In genomic region chr2:144449028-144449406, GRCh38 we compare ENCODE assay signal across 9 cellular contexts.
DNase-seq lines count a peak whose midpoint lies in the region; ATAC-seq, FAIRE-seq and TF ChIP-seq lines count a peak whose summit lies in the region.
"Had no signal": no experiment of that assay in that cellular context is flagged by ENCODE, and none has a peak within 500 bp of the region (broad histone marks: within the 10 kb centered on the region; RNA-seq: fewer than 3 reads in every experiment).

No MANE protein-coding gene starts in this region.

- FAIRE-seq in H1 (lab: Jason Lieb, UNC) = peak; percentile 45

- BruUV-seq in PC-3 (replicated peaks; lab: Mats Ljungman, UMichigan) = no TSS peak

- peaks cover 0 to 2% (median 0%) of the 10 kb centered on the region in 7 donors for H3K9me3 Mint-ChIP-seq in CD14-positive monocyte
- H3K9me3 Mint-ChIP-seq in natural killer cell treated with Interleukin-12 subunit alpha and Interleukin-12 subunit beta and Interleukin-15 and Interleukin-18, amount 100 ng/mL, for 72 hours = no peaks in the 10 kb centered on the region

- peaks cover 0 to 28% (median 24%) of the 10 kb centered on the region in 4 experiments; a peak in 6 of 7 replicates for H3K4me1 ChIP-seq in H1 (replicated peaks in 1 of 4; ENCODE audit: control insufficient read depth in 3 of 4, insufficient read depth in 4 of 4, low read length in 3 of 4)
- no peaks in the 10 kb centered on the region for H3K4me1 ChIP-seq in PC-3 (ENCODE audit: insufficient read depth, low read length)

- peak overlapping the region; percentile 22; the same call in 1 of the 2 replicates for H2BK5ac ChIP-seq in H1 (ENCODE audit: low read depth, low read length)

- no peaks in the 10 kb centered on the region for H3K23me2 ChIP-seq in H1 (ENCODE audit: low read depth, low read length)

- TF ChIP-seq CTCF in CD14-positive monocyte (IDR thresholded peaks at IDR 0.05) (no peak), H1 (IDR thresholded peaks at IDR 0.05; ENCODE audit: control extremely low read depth in 1 of 3, insufficient read depth in 1 of 3, low read depth in 1 of 3, low read length in 3 of 3) (peak; percentile 41 to 65 (median 53)), PC-3 (conservative IDR thresholded peaks at IDR 0.05; ENCODE audit: low read depth, low read length) (no peak; the same call in 1 of the 2 replicates)

- H4K20me1 ChIP-seq in H1 (replicated peaks in 1 of 2; ENCODE audit: control insufficient read depth in 1 of 2, insufficient read depth in 2 of 2, low read length in 2 of 2) = no peaks in the 10 kb centered on the region
- H4K20me1 ChIP-seq in PC-3 (ENCODE audit: low read length) = no peaks in the 10 kb centered on the region

- peak; percentile 41 to 57 for TF ChIP-seq RAD21 in H1 (IDR thresholded peaks at IDR 0.05 in 1 of 2, conservative IDR thresholded peaks at IDR 0.05 in 1 of 2; ENCODE audit: low read depth in 2 of 2, low read length in 2 of 2)

- H3K27ac ChIP-seq in H1 (ENCODE audit: low read depth, low read length) = no peak overlapping the region
- H3K27ac ChIP-seq in PC-3 (ENCODE audit: low read length) = no peak overlapping the region
- H3K27ac ChIP-seq: VCaP had no signal

- H3K56ac ChIP-seq in H1 (replicated peaks; ENCODE audit: insufficient read length, low read depth, low read length) = no peak overlapping the region

- POLR2A ChIA-PET in H1 (lab: Charles Lee; ENCODE audit: partially characterized antibody) (interaction anchor here (0.7 kb wide), 1 partner anchor 22 kb away, joined by 3 read pairs; no protein-coding TSS in a partner anchor), PC-3 (lab: Charles Lee; ENCODE audit: unreplicated experiment) (no interaction called here)

- no peak overlapping the region for H4K91ac ChIP-seq in H1 (replicated peaks; ENCODE audit: insufficient read length, low read length)

- no peak overlapping the region for H2BK120ac ChIP-seq in H1 (replicated peaks; ENCODE audit: low read depth, low read length)

- H3K79me2 ChIP-seq in H1 (ENCODE audit: control insufficient read depth in 1 of 2, insufficient read depth in 2 of 2, low read length in 2 of 2) (no peaks in the 10 kb centered on the region), PC-3 (ENCODE audit: low read length) (no peaks in the 10 kb centered on the region)

- H3K18ac ChIP-seq in H1 (ENCODE audit: extremely low read depth, low read length) = no peak overlapping the region

- H3K14ac ChIP-seq in H1 (ENCODE audit: insufficient read length) = no peak overlapping the region

- DNase-seq in CD14-positive monocyte (ENCODE audit: low spot score) (no peak), H1 (ENCODE audit: low read depth in 1 of 2, low spot score in 2 of 2) (peak in 1 of 2 experiments; percentile 51), PC-3 (no peak)
- DNase-seq in natural killer cell treated with Interleukin-12 subunit alpha and Interleukin-12 subunit beta and Interleukin-15 and Interleukin-18, amount 100 ng/mL, for 72 hours (ENCODE audit: low spot score) = no peak
- no peak for DNase-seq in activated CD8-positive, alpha-beta memory T cell treated with anti-CD3 and anti-CD28 coated beads for 24 hours
- no peak for DNase-seq in stimulated activated CD4-positive, alpha-beta T cell treated with anti-CD3 and anti-CD28 coated beads, Interleukin-12 subunit alpha, Interleukin-12 subunit beta, amount 100 ng/mL, for 4 hours

- H3K27me3 Mint-ChIP-seq in CD14-positive monocyte (ENCODE audit: low read depth in 3 of 3) = peaks cover 0 to 5% (median 0%) of the 10 kb centered on the region in 3 donors
- no peaks in the 10 kb centered on the region for H3K27me3 Mint-ChIP-seq in natural killer cell treated with Interleukin-12 subunit alpha and Interleukin-12 subunit beta and Interleukin-15 and Interleukin-18, amount 100 ng/mL, for 72 hours

- H3F3A ChIP-seq in PC-3 (ENCODE audit: low read length, unreplicated experiment) = no peaks in the 10 kb centered on the region

- no peak overlapping the region for H2BK20ac ChIP-seq in H1 (ENCODE audit: low read length)

- H2AFZ ChIP-seq in H1 (ENCODE audit: low read length) (no peak overlapping the region), PC-3 (ENCODE audit: low read length) (no peak overlapping the region)

- H4K5ac ChIP-seq in H1 (ENCODE audit: insufficient read length, low read depth, low read length) = no peak overlapping the region

- H3K4me3 ChIP-seq in H1 (ENCODE audit: extremely low read depth in 1 of 4, insufficient read depth in 2 of 4, low read depth in 3 of 4, low read length in 4 of 4) (no peak overlapping the region), PC-3 (ENCODE audit: low read length) (no peak overlapping the region)

- no peak overlapping the region for H3K4ac ChIP-seq in H1 (replicated peaks; ENCODE audit: insufficient read length, low read depth, low read length)

- H3K36me3 ChIP-seq in H1 (ENCODE audit: control insufficient read depth in 2 of 4, insufficient read depth in 4 of 4, low read length in 3 of 4) (no peaks in the 10 kb centered on the region), PC-3 (ENCODE audit: low read depth, low read length) (no peaks in the 10 kb centered on the region)

- no peaks in the 10 kb centered on the region; a peak in 1 of 4 replicates for H3K9me3 ChIP-seq in H1 (ENCODE audit: insufficient read depth in 2 of 2, low read depth in 1 of 2, low read length in 1 of 2)
- H3K9me3 ChIP-seq in PC-3 (ENCODE audit: low read length) = no peaks in the 10 kb centered on the region

- no peaks in the 10 kb centered on the region for H3K9me2 ChIP-seq in PC-3 (replicated peaks; ENCODE audit: low read length)

- H3K4me2 ChIP-seq in H1 (ENCODE audit: insufficient read depth in 1 of 2, low read depth in 2 of 2, low read length in 2 of 2) = peak overlapping the region in 1 of 2 experiments; percentile 31; a peak in 2 of 4 replicates
- H3K4me2 ChIP-seq in PC-3 (ENCODE audit: low read length) = no peak overlapping the region

- TF ChIP-seq POLR2A in H1 (IDR thresholded peaks at IDR 0.05; ENCODE audit: control extremely low read depth in 1 of 2, low read depth in 2 of 2, low read length in 2 of 2) = no peak

- intact Hi-C loops in CD14-positive monocyte (cut with micrococcal nuclease) (no loop called here), PC-3 (cut with micrococcal nuclease) (no loop called here)

- H3K23ac ChIP-seq in H1 (ENCODE audit: insufficient read length) = no peak overlapping the region

- H4K8ac ChIP-seq in H1 (ENCODE audit: extremely low read depth, insufficient read depth, low read length) = no peak overlapping the region

- H2BK15ac ChIP-seq in H1 (ENCODE audit: low read length) = no peak overlapping the region

- H3K9ac ChIP-seq in H1 (replicated peaks in 1 of 4; ENCODE audit: extremely low read depth in 1 of 4, low read depth in 3 of 4, low read length in 3 of 4) (no peak overlapping the region), PC-3 (ENCODE audit: low read length) (no peak overlapping the region)

- no peaks in the 10 kb centered on the region for H3K79me1 ChIP-seq in H1 (ENCODE audit: low read depth, low read length)

- H3K36me3 Mint-ChIP-seq in CD14-positive monocyte = peaks cover 77 to 87% of the 10 kb centered on the region in 2 donors
- H3K36me3 Mint-ChIP-seq in natural killer cell treated with Interleukin-12 subunit alpha and Interleukin-12 subunit beta and Interleukin-15 and Interleukin-18, amount 100 ng/mL, for 72 hours = peaks cover 20% of the 10 kb centered on the region

- 17% methylated on average over 7 of the region's 7 CpGs; no CpG with 5 or more reads in 1 of the 2 experiments for WGBS in H1 (ENCODE audit: extremely low coverage in 1 of 2, insufficient coverage in 1 of 2, insufficient read length in 1 of 2, insufficient replicate concordance in 2 of 2, low coverage in 1 of 2, low lambda C conversion rate in 2 of 2, missing lambda C conversion rate in 1 of 2), 2 experiments

- peaks cover 80% of the 10 kb centered on the region for H3K4me1 Mint-ChIP-seq in CD14-positive monocyte
- peaks cover 72 to 90% of the 10 kb centered on the region in 2 donors for H3K4me1 Mint-ChIP-seq in natural killer cell treated with Interleukin-12 subunit alpha and Interleukin-12 subunit beta and Interleukin-15 and Interleukin-18, amount 100 ng/mL, for 72 hours (ENCODE audit: low read depth in 2 of 2)

- H2AK5ac ChIP-seq in H1 (ENCODE audit: low read depth, low read length) = no peak overlapping the region

- ATAC-seq in HG02588 (IDR thresholded peaks at IDR 0.05; ENCODE audit: unreplicated experiment) (peak; percentile 70), PC-3 (no peak), GM21619 (IDR thresholded peaks at IDR 0.05; ENCODE audit: unreplicated experiment) (no peak)
- peak; percentile 60 to 75 for ATAC-seq in natural killer cell treated with Interleukin-12 subunit alpha and Interleukin-12 subunit beta and Interleukin-15 and Interleukin-18, amount 100 ng/mL, for 72 hours

- peak overlapping the region; percentile 15 to 89 (median 76) for H3K27ac Mint-ChIP-seq in CD14-positive monocyte
- peak overlapping the region in 1 of 2 donors; percentile 93 for H3K27ac Mint-ChIP-seq in natural killer cell treated with Interleukin-12 subunit alpha and Interleukin-12 subunit beta and Interleukin-15 and Interleukin-18, amount 100 ng/mL, for 72 hours

- CTCF ChIA-PET in H1 (lab: Charles Lee; ENCODE audit: partially characterized antibody) (interaction anchor here (0.6 to 5.2 kb wide), 40 partner anchors 10 to 607 kb away, joined by 3 to 51 read pairs (median 4); no protein-coding TSS in a partner anchor), PC-3 (lab: Charles Lee) (no interaction called here)

- H3K27me3 ChIP-seq in H1 (replicated peaks in 1 of 4; ENCODE audit: control insufficient read depth in 3 of 4, extremely low read depth in 1 of 4, insufficient read depth in 3 of 4, low read length in 3 of 4) (peaks cover 0 to 7% (median 4%) of the 10 kb centered on the region in 4 experiments; a peak in 3 of 7 replicates), PC-3 (ENCODE audit: low read length) (no peaks in the 10 kb centered on the region)

- H2BK12ac ChIP-seq in H1 (ENCODE audit: low read depth, low read length) = no peak overlapping the region; the same call in 1 of the 2 replicates

- no peak overlapping the region for H3K4me3 Mint-ChIP-seq in CD14-positive monocyte
- H3K4me3 Mint-ChIP-seq in natural killer cell treated with Interleukin-12 subunit alpha and Interleukin-12 subunit beta and Interleukin-15 and Interleukin-18, amount 100 ng/mL, for 72 hours = peak overlapping the region; percentile 76

- no peak for TF ChIP-seq EP300 in H1 (IDR thresholded peaks at IDR 0.05; ENCODE audit: borderline replicate concordance in 1 of 2, low read depth in 2 of 2, low read length in 2 of 2)

TF ChIP-seq in H1, 55 proteins besides CTCF, POLR2A, EP300 and RAD21 (continues in another document):
- no peak for TF ChIP-seq CHD1 (IDR thresholded peaks at IDR 0.05; ENCODE audit: low read depth, low read length)
- TF ChIP-seq EZH2 (IDR thresholded peaks at IDR 0.05; ENCODE audit: low read depth, low read length, severe bottlenecking) = no peak
- no peak for TF ChIP-seq SP4 (IDR thresholded peaks at IDR 0.05; ENCODE audit: low read length)
- TF ChIP-seq CTBP2 (IDR thresholded peaks at IDR 0.05; ENCODE audit: borderline replicate concordance, insufficient read depth, insufficient read length, low read length) = no peak
- TF ChIP-seq TEAD4 (IDR thresholded peaks at IDR 0.05; ENCODE audit: low read depth, low read length) = 0 out of 2 replicates have a peak, but pooled peaks have one; percentile 11
- no peak for TF ChIP-seq KDM1A (IDR thresholded peaks at IDR 0.05; ENCODE audit: borderline replicate concordance, low read length)
- TF ChIP-seq NANOG (IDR thresholded peaks at IDR 0.05; ENCODE audit: insufficient read depth, low read depth, low read length, poor library complexity, severe bottlenecking) = no peak

Comparison
In these comparisons a context has a peak if more than half of its experiments do, and no peak if none do; other contexts are left out.
1. CTCF ChIP-seq: peak in H1 (3 of 3); none in CD14-positive monocyte (single experiment) and PC-3 (single experiment).
2. ATAC-seq: peak in HG02588 (single experiment) and natural killer cell treated with Interleukin-12 subunit alpha and Interleukin-12 subunit beta and Interleukin-15 and Interleukin-18, amount 100 ng/mL, for 72 hours (2 of 2); none in PC-3 (single experiment) and GM21619 (single experiment).